ENCODE assay signal across 1 cellular context in the genomic region with DNA sequence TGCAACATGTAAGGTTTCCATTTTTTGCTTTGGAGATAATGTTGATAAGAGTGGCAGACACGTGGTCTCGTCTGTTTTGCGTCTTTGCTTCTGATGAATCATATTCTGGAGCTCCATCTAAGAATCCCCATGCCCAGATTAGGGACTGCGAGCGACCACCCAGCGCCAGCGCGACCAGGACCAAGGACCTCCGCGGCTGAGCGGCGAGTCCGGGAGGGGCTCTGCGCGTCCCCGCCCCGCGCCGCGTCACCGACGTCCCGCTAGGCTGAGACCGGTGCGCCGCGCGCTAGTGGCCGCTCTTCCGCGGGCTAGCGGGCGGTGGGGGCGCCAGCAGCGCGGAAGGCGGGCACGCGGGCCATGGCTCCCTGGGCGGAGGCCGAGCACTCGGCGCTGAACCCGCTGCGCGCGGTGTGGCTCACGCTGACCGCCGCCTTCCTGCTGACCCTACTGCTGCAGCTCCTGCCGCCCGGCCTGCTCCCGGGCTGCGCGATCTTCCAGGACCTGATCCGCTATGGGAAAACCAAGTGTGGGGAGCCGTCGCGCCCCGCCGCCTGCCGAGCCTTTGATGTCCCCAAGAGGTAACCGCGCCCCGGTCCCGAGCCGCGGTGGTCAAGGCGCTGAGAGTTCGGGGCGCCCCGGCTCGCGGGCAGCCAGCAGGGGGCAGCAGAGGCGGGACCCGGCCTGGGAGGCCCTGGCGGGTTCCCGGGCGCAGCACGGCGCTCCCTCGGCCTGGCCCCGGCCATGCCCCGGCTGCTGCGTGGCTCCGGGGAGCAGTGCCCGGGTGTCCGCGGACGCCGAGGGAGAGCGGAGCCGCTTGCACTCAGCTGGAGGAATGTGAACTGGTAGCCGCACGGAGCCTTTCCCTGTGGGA.
A peak's percentile ranks its signal among the peaks of the same experiment; 100 is the strongest.
TF ChIP-seq lines count a peak whose summit lies in the region.

A gene (plus strand): TSS at position 263 of the 871 bp plus-strand sequence. CDS start 95 bp downstream, at position 358.

TF ChIP-seq in SK-N-SH, 30 proteins besides CTCF, POLR2A, EP300 and RAD21 (continued from another document):
- TF ChIP-seq, protein P1, sequence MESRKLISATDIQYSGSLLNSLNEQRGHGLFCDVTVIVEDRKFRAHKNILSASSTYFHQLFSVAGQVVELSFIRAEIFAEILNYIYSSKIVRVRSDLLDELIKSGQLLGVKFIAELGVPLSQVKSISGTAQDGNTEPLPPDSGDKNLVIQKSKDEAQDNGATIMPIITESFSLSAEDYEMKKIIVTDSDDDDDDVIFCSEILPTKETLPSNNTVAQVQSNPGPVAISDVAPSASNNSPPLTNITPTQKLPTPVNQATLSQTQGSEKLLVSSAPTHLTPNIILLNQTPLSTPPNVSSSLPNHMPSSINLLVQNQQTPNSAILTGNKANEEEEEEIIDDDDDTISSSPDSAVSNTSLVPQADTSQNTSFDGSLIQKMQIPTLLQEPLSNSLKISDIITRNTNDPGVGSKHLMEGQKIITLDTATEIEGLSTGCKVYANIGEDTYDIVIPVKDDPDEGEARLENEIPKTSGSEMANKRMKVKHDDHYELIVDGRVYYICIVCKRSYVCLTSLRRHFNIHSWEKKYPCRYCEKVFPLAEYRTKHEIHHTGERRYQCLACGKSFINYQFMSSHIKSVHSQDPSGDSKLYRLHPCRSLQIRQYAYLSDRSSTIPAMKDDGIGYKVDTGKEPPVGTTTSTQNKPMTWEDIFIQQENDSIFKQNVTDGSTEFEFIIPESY (IDR thresholded peaks at IDR 0.05; ENCODE audit: borderline replicate concordance, low read depth), result no peak
- TF ChIP-seq JUND (IDR thresholded peaks at IDR 0.05) (no peak), SMC3 (IDR thresholded peaks at IDR 0.05; ENCODE audit: low read depth, low read length) (peak; percentile 79), MEF2A (IDR thresholded peaks at IDR 0.05; ENCODE audit: borderline replicate concordance, low read depth) (no peak), TEAD4 (IDR thresholded peaks at IDR 0.05; ENCODE audit: borderline replicate concordance, insufficient read depth) (no peak), ELF1 (IDR thresholded peaks at IDR 0.05) (no peak), TCF12 (IDR thresholded peaks at IDR 0.05) (no peak), EZH2phosphoT487 (IDR thresholded peaks at IDR 0.05; ENCODE audit: borderline replicate concordance, low read depth) (no peak)
- TF ChIP-seq, protein P2, sequence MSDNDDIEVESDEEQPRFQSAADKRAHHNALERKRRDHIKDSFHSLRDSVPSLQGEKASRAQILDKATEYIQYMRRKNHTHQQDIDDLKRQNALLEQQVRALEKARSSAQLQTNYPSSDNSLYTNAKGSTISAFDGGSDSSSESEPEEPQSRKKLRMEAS (IDR thresholded peaks at IDR 0.05; ENCODE audit: low read depth), result peak; percentile 21; the same call in 1 of the 2 replicates
